Comparison of ENCODE assay signal across 10 cellular contexts in genomic region chr11:58647141-58647699, GRCh38. TPM values are rescaled to one million over a fixed set of nuclear protein-coding genes. Genes with fewer than 3 reads are reported as not detected.
DNase-seq lines count a peak whose midpoint lies in the region; ATAC-seq and TF ChIP-seq lines count a peak whose summit lies in the region.
"Had no signal": no experiment of that assay in that cellular context is flagged by ENCODE, and none has a peak within 500 bp of the region (broad histone marks: within the 10 kb centered on the region; RNA-seq: fewer than 3 reads in every experiment).

No MANE protein-coding gene starts in this region.

- H3K9me3 ChIP-seq in psoas muscle = no peaks in the 10 kb centered on the region

- TF ChIP-seq CTCF in psoas muscle (IDR thresholded peaks at IDR 0.05) = no peak

- H3K27ac ChIP-seq in psoas muscle = no peak overlapping the region

- H3K27me3 ChIP-seq in psoas muscle (ENCODE audit: insufficient read depth in 3 of 3, low read length in 2 of 3) = no peaks in the 10 kb centered on the region

- intact Hi-C loops in psoas muscle (cut with DNase I) = no loop called here

- 51 to 89% (median 66%) methylated on average over 2 of the region's 2 CpGs for WGBS in psoas muscle, 3 donors

- DNase-seq in myocyte (ENCODE audit: low read depth) = peak; percentile 71
- no peak for DNase-seq in NCI-H226
- no peak for DNase-seq in epidermal melanocyte (ENCODE audit: insufficient read length, low spot score)
- DNase-seq in activated T-cell treated with anti-CD3 and anti-CD28 coated beads, Interleukin-2, amount 50 U/mL, for 1 hour = no peak
- no peak for DNase-seq in psoas muscle
- DNase-seq: activated CD8-positive, alpha-beta memory T cell treated with anti-CD3 and anti-CD28 coated beads for 24 hours; IMR-90 had no signal

- H3K36me3 ChIP-seq in psoas muscle (ENCODE audit: insufficient read depth in 1 of 2, low read depth in 1 of 2) = no peaks in the 10 kb centered on the region

- H3K4me1 ChIP-seq in psoas muscle = no peaks in the 10 kb centered on the region

- H3K4me3 ChIP-seq in psoas muscle = no peak overlapping the region

- ATAC-seq in GM18868 (IDR thresholded peaks at IDR 0.05; ENCODE audit: unreplicated experiment) (peak; percentile 85), GM21825 (IDR thresholded peaks at IDR 0.05; ENCODE audit: unreplicated experiment) (peak; percentile 89), HG03439 (IDR thresholded peaks at IDR 0.05; ENCODE audit: unreplicated experiment) (peak; percentile 74), psoas muscle (no peak)

RNA-seq across cellular contexts. Expression of gene CNTF, which starts 24.8 kb away (rescaled TPM):
- total RNA-seq in myocyte = 1.7 and 3.0 TPM in 2 replicates
- 1.9 TPM for polyA plus RNA-seq in myocyte (2012)
- total RNA-seq in psoas muscle = 1 to 10 TPM; 1.1 to 5.7 (median 3.8) TPM
- polyA plus RNA-seq in psoas muscle = 10 to 100 TPM in 1 of 3 donors, 1 to 10 TPM in 2; 1.3 to 21.2 (median 1.9) TPM

Comparison
In these comparisons a context has a peak if more than half of its experiments do, and no peak if none do; other contexts are left out.
1. ATAC-seq: peak in GM18868 (single experiment), GM21825 (single experiment) and HG03439 (single experiment); none in psoas muscle (0 of 4).